13 cellular contexts compared by ENCODE assay signal in genomic region chr9:111016046-111017026, GRCh38. TPM values are rescaled to one million over a fixed set of nuclear protein-coding genes. Genes with fewer than 3 reads are reported as not detected.
DNase-seq lines count a peak whose midpoint lies in the region; ATAC-seq and TF ChIP-seq lines count a peak whose summit lies in the region.
"Had no signal": no experiment of that assay in that cellular context is flagged by ENCODE, and none has a peak within 500 bp of the region (broad histone marks: within the 10 kb centered on the region; RNA-seq: fewer than 3 reads in every experiment).

No MANE protein-coding gene starts in this region.

- TF ChIP-seq CTCF in AG10803 (conservative IDR thresholded peaks at IDR 0.05; ENCODE audit: low read length) (no peak), HFFc6 (IDR thresholded peaks at IDR 0.05) (no peak), foreskin fibroblast (IDR thresholded peaks at IDR 0.05; ENCODE audit: low read depth, low read length) (no peak), GM13976 (IDR thresholded peaks at IDR 0.05; ENCODE audit: borderline replicate concordance, control extremely low read depth, extremely low read depth, insufficient read depth, missing control alignments) (no peak), WTC11 (IDR thresholded peaks at IDR 0.05) (no peak), WERI-Rb-1 (IDR thresholded peaks at IDR 0.05; ENCODE audit: low read depth, low read length) (no peak)

- H3K27me3 Mint-ChIP-seq in HFFc6 (ENCODE audit: insufficient read depth) (no peaks in the 10 kb centered on the region; the same call in 1 of the 2 replicates), WTC11 (ENCODE audit: low read depth) (no peaks in the 10 kb centered on the region)
- H3K27me3 Mint-ChIP-seq: brain; CD4-positive, CD25-positive, alpha-beta regulatory T cell had no signal

- ATAC-seq in SK-N-SH treated with all-trans-retinoic acid at 6 μM for 48 hours (peak; percentile 72), HG02938 (IDR thresholded peaks at IDR 0.05; ENCODE audit: unreplicated experiment) (no peak), WTC11 (no peak)

- in situ Hi-C loops in GM13976 (cut with MboI; ENCODE audit: low sequenced_read_pairs, unreplicated experiment): no loop called here

- H3K36me3 Mint-ChIP-seq in HFFc6 (ENCODE audit: low read depth): peaks cover 24% of the 10 kb centered on the region
- H3K36me3 Mint-ChIP-seq in WTC11: no peaks in the 10 kb centered on the region
- H3K36me3 Mint-ChIP-seq: brain; CD4-positive, CD25-positive, alpha-beta regulatory T cell had no signal

- no peaks in the 10 kb centered on the region for H3K9me3 ChIP-seq in WERI-Rb-1 (ENCODE audit: severe bottlenecking)
- H3K9me3 ChIP-seq: heart left ventricle had no signal

- no peaks in the 10 kb centered on the region for H3K36me3 ChIP-seq in WERI-Rb-1
- H3K36me3 ChIP-seq: heart left ventricle had no signal

- CTCF ChIA-PET in WTC11 (lab: Charles Lee): no interaction called here

- no peak overlapping the region for H3K4me3 ChIP-seq in AG10803 (ENCODE audit: low read length)
- H3K4me3 ChIP-seq in foreskin fibroblast (ENCODE audit: low read depth in 1 of 2, low read length in 2 of 2): no peak overlapping the region
- H3K4me3 ChIP-seq in WERI-Rb-1 (ENCODE audit: low read depth, low read length): no peak overlapping the region
- H3K4me3 ChIP-seq: heart left ventricle had no signal

- H3K27ac Mint-ChIP-seq in HFFc6: no peak overlapping the region
- H3K27ac Mint-ChIP-seq in WTC11: no peak overlapping the region
- H3K27ac Mint-ChIP-seq: brain; CD4-positive, CD25-positive, alpha-beta regulatory T cell; T-helper 1 cell treated with Interleukin-12 subunit alpha and Interleukin-12 subunit beta and Interleukin-4 antibody, amounts not matched to agents 30 μg/mL and 1 μg/mL, for 36 hours had no signal

- no peaks in the 10 kb centered on the region for H3K9me3 Mint-ChIP-seq in HFFc6
- no peaks in the 10 kb centered on the region for H3K9me3 Mint-ChIP-seq in WTC11
- H3K9me3 Mint-ChIP-seq: brain; T-helper 1 cell treated with Interleukin-12 subunit alpha and Interleukin-12 subunit beta and Interleukin-4 antibody, amounts not matched to agents 30 μg/mL and 1 μg/mL, for 36 hours had no signal

- POLR2A ChIA-PET in WTC11 (lab: Charles Lee): interaction anchor here (0.6 kb wide), 1 partner anchor 15 kb away, joined by 4 read pairs; no protein-coding TSS in a partner anchor

- no peak overlapping the region for H3K27ac ChIP-seq in WERI-Rb-1
- H3K27ac ChIP-seq: heart left ventricle had no signal

- H3K4me1 Mint-ChIP-seq in HFFc6 (ENCODE audit: low read depth): peaks cover 39% of the 10 kb centered on the region
- H3K4me1 Mint-ChIP-seq in WTC11: peaks cover 2% of the 10 kb centered on the region

- DNase-seq in AG10803 (ENCODE audit: low read depth): peak; percentile 49
- peak; percentile 32 for DNase-seq in HFFc6
- peak; percentile 48 to 73 for DNase-seq in foreskin fibroblast
- no peak for DNase-seq in GM13976 (ENCODE audit: low spot score)
- DNase-seq in WTC11 (ENCODE audit: low spot score): no peak
- DNase-seq in WERI-Rb-1: no peak
- DNase-seq: CD4-positive, CD25-positive, alpha-beta regulatory T cell; heart left ventricle; NCI-H345 had no signal

- peaks cover 80% of the 10 kb centered on the region for H3K27me3 ChIP-seq in WERI-Rb-1 (ENCODE audit: insufficient read depth, low read depth, severe bottlenecking)
- H3K27me3 ChIP-seq: heart left ventricle had no signal

- no peak overlapping the region for H3K4me3 Mint-ChIP-seq in HFFc6
- no peak overlapping the region for H3K4me3 Mint-ChIP-seq in WTC11
- H3K4me3 Mint-ChIP-seq: brain; CD4-positive, CD25-positive, alpha-beta regulatory T cell; T-helper 1 cell treated with Interleukin-12 subunit alpha and Interleukin-12 subunit beta and Interleukin-4 antibody, amounts not matched to agents 30 μg/mL and 1 μg/mL, for 36 hours had no signal

TF ChIP-seq in SK-N-SH treated with all-trans-retinoic acid at 6 μM for 48 hours, 23 proteins besides CTCF, POLR2A, EP300 and RAD21:
- TF ChIP-seq ZNF8 (CRISPR knock-in tag; IDR thresholded peaks at IDR 0.05): peak; percentile 65; the same call in 1 of the 2 replicates
- no peak for TF ChIP-seq CSRNP3 (CRISPR knock-in tag; IDR thresholded peaks at IDR 0.05)
- peak; percentile 17; the same call in 1 of the 2 replicates for TF ChIP-seq ZNF565 (CRISPR knock-in tag; conservative IDR thresholded peaks at IDR 0.05; ENCODE audit: low read depth)
- TF ChIP-seq ISL1 (CRISPR knock-in tag; IDR thresholded peaks at IDR 0.05): peak; percentile 79
- peak; percentile 27; the same call in 1 of the 2 replicates for TF ChIP-seq SNAI2 (CRISPR knock-in tag; IDR thresholded peaks at IDR 0.05)
- TF ChIP-seq ZFP3 (CRISPR knock-in tag; IDR thresholded peaks at IDR 0.05): no peak

TF ChIP-seq in WTC11, 78 proteins besides CTCF, POLR2A, EP300 and RAD21 (continues in another document):
- TF ChIP-seq EMX1 (CRISPR knock-in tag; IDR thresholded peaks at IDR 0.05) (no peak), STAT6 (CRISPR knock-in tag; conservative IDR thresholded peaks at IDR 0.05; ENCODE audit: low read depth) (no peak), ZBTB43 (CRISPR knock-in tag; IDR thresholded peaks at IDR 0.05) (no peak), RORB (CRISPR knock-in tag; IDR thresholded peaks at IDR 0.05) (no peak), ZNF232 (CRISPR knock-in tag; IDR thresholded peaks at IDR 0.05) (no peak), ZNF532 (CRISPR knock-in tag; IDR thresholded peaks at IDR 0.05; ENCODE audit: borderline replicate concordance) (no peak)

RNA-seq across cellular contexts. Expression of gene LPAR1, which starts 21.9 kb away (rescaled TPM):
- total RNA-seq in HFFc6 (2021; fragmentation: NEBNext Ultra II Directional; extraction: Animal tissue kit (Norgen Biotek cat#: 25700)): 100 to 1,000 TPM in 4 of 6 experiments, 10 to 100 TPM in 2; 70.6 to 148 (median 123) TPM
- total RNA-seq in WTC11 (2021): 3.3 to 4.9 TPM (median 4.0 TPM) in 3 replicates
- total RNA-seq: CD4-positive, CD25-positive, alpha-beta regulatory T cell had no signal

Comparison
In these comparisons a context has a peak if more than half of its experiments do, and no peak if none do; other contexts are left out.
1. DNase-seq: peak in AG10803 (single experiment), HFFc6 (single experiment) and foreskin fibroblast (2 of 2); none in GM13976 (single experiment), WTC11 (single experiment) and WERI-Rb-1 (single experiment).
2. RNA of gene LPAR1, which starts 21.9 kb away (total RNA-seq): 70.6 to 148 TPM in HFFc6; 3.3 to 4.9 TPM in WTC11; every median in the first group is over 10 times any median in the second.